Comparison of ENCODE assay signal across 31 cellular contexts in genomic region chr7:40715053-40715430, GRCh38.
DNase-seq lines count a peak whose midpoint lies in the region; ATAC-seq and TF ChIP-seq lines count a peak whose summit lies in the region.
"Had no signal": no experiment of that assay in that cellular context is flagged by ENCODE, and none has a peak within 500 bp of the region (broad histone marks: within the 10 kb centered on the region; RNA-seq: fewer than 3 reads in every experiment).

No MANE protein-coding gene starts in this region.

- DNase-seq in HCEC 1CT: peak; percentile 45
- no peak for DNase-seq in chondrocyte (ENCODE audit: low spot score)
- no peak for DNase-seq in mesenchymal stem cell
- DNase-seq in type B pancreatic cell (ENCODE audit: extremely low spot score, unreplicated experiment): no peak
- no peak for DNase-seq in stimulated activated naive CD4-positive, alpha-beta T cell treated with Interleukin-2 at 50 U/mL for 16 hours (lab: John Stamatoyannopoulos, UW)
- no peak for DNase-seq in SW480 (ENCODE audit: low spot score)
- no peak for DNase-seq in natural killer cell
- DNase-seq: activated CD4-positive, alpha-beta T cell treated with anti-CD3 and anti-CD28 coated beads, Interleukin-2, amount 10 ng/mL, durations not matched to agents 24 days and 14 days; activated gamma-delta T cell treated with Interleukin-2 at 50 U/mL for 16 hours; activated naive CD8-positive, alpha-beta T cell treated with anti-CD3 and anti-CD28 coated beads, Interleukin-2, amount 50 U/mL, for 24 hours; activated T-cell treated with anti-CD3 and anti-CD28 coated beads, Interleukin-2, amount 50 U/mL, for 4 hours; colonic mucosa; DMS79; effector memory CD4-positive, alpha-beta T cell; erythroblast; hippocampal formation; immature natural killer cell; NCI-H1092; NCI-H187; NCI-H524 treated with DMSO at 0.1 percent for 48 hours; occipital lobe; PC-9; stimulated activated naive CD8-positive, alpha-beta T cell treated with anti-CD3 and anti-CD28 coated beads, Interleukin-15, amount 100 ng/mL, for 72 hours; T1000; WERI-Rb-1 had no signal

- H4K8ac ChIP-seq in mesenchymal stem cell (ENCODE audit: low read length): peak overlapping the region; percentile 69

- H3K79me1 ChIP-seq in mesenchymal stem cell (replicated peaks; ENCODE audit: low read length, poor library complexity, severe bottlenecking): no peaks in the 10 kb centered on the region

- H3K4me1 ChIP-seq in mesenchymal stem cell (ENCODE audit: control insufficient read depth, insufficient read depth, low read depth, low read length): no peaks in the 10 kb centered on the region
- H3K4me1 ChIP-seq: breast epithelium, colonic mucosa had no signal

- H2AFZ ChIP-seq in mesenchymal stem cell (ENCODE audit: low read depth, low read length): no peak overlapping the region
- H2AFZ ChIP-seq: PC-9 had no signal

- peak overlapping the region; percentile 62 for H3K9ac ChIP-seq in mesenchymal stem cell (ENCODE audit: low read length)

- no peaks in the 10 kb centered on the region for H3K27me3 ChIP-seq in mesenchymal stem cell (ENCODE audit: control insufficient read depth in 1 of 2, insufficient read depth in 1 of 2, low read length in 2 of 2)
- H3K27me3 ChIP-seq: breast epithelium, colonic mucosa, gastroesophageal sphincter, tibial nerve had no signal

- peak overlapping the region in 1 of 2 experiments; percentile 55 for H3K4ac ChIP-seq in mesenchymal stem cell (ENCODE audit: low read depth in 1 of 2, low read length in 2 of 2)

- H3K4me3 ChIP-seq in mesenchymal stem cell (ENCODE audit: insufficient read depth in 1 of 2, low read depth in 1 of 2, low read length in 2 of 2): peak overlapping the region in 1 of 2 experiments; percentile 13
- H3K4me3 ChIP-seq: breast epithelium, colonic mucosa, gastroesophageal sphincter, PC-9, tibial nerve had no signal

- H2BK5ac ChIP-seq in mesenchymal stem cell (ENCODE audit: low read depth, low read length, poor library complexity, severe bottlenecking): no peak overlapping the region

- H3K23ac ChIP-seq in mesenchymal stem cell (ENCODE audit: low read length in 2 of 2): no peak overlapping the region

- H3K14ac ChIP-seq in mesenchymal stem cell (ENCODE audit: low read length in 2 of 2): peak overlapping the region in 1 of 2 experiments; percentile 39

- no peak overlapping the region for H2BK120ac ChIP-seq in mesenchymal stem cell (ENCODE audit: low read depth, low read length)

- peak overlapping the region; percentile 67 for H2AK5ac ChIP-seq in mesenchymal stem cell (ENCODE audit: low read length, severe bottlenecking)

- no peak overlapping the region for H3K27ac ChIP-seq in mesenchymal stem cell (ENCODE audit: low read length, poor library complexity, severe bottlenecking)
- H3K27ac ChIP-seq: breast epithelium, colonic mucosa, gastroesophageal sphincter, PC-9, WERI-Rb-1 had no signal

- H3K36me3 ChIP-seq in mesenchymal stem cell (ENCODE audit: control insufficient read depth in 1 of 2, insufficient read depth in 2 of 2, low read depth in 1 of 2, low read length in 2 of 2): no peaks in the 10 kb centered on the region
- H3K36me3 ChIP-seq: breast epithelium, colonic mucosa, gastroesophageal sphincter, tibial nerve, WERI-Rb-1 had no signal

- H3K4me1 Mint-ChIP-seq in chondrocyte (ENCODE audit: low read depth) (peaks cover 68% of the 10 kb centered on the region), type B pancreatic cell (ENCODE audit: unreplicated experiment) (peaks cover 38% of the 10 kb centered on the region), natural killer cell (no peaks in the 10 kb centered on the region)
- H3K4me1 Mint-ChIP-seq: CD14-positive monocyte, immature natural killer cell had no signal

- peak overlapping the region in 1 of 2 experiments; percentile 43 for H2BK12ac ChIP-seq in mesenchymal stem cell (ENCODE audit: low read length in 2 of 2)

- intact Hi-C loops in natural killer cell (cut with micrococcal nuclease): no loop called here

- H3K27ac Mint-ChIP-seq in chondrocyte (ENCODE audit: unreplicated experiment) (peak overlapping the region; percentile 88), type B pancreatic cell (peak overlapping the region; percentile 56), natural killer cell (no peak overlapping the region)
- H3K27ac Mint-ChIP-seq: activated CD4-positive, alpha-beta T cell treated with anti-CD3 and anti-CD28 coated beads, Interleukin-2, amount 10 ng/mL, durations not matched to agents 24 days and 14 days; activated naive CD8-positive, alpha-beta T cell treated with anti-CD3 and anti-CD28 coated beads, Interleukin-2, amount 50 U/mL, for 24 hours; CD14-positive monocyte; immature natural killer cell had no signal

- H3K27me3 Mint-ChIP-seq in chondrocyte (ENCODE audit: low read depth) (no peaks in the 10 kb centered on the region), type B pancreatic cell (no peaks in the 10 kb centered on the region), natural killer cell (ENCODE audit: low read depth in 2 of 2) (peaks cover 0 to 4% of the 10 kb centered on the region in 2 donors)

- no peak for ATAC-seq in natural killer cell
- ATAC-seq: activated naive CD8-positive, alpha-beta T cell treated with anti-CD3 and anti-CD28 coated beads, Interleukin-2, amount 50 U/mL, for 24 hours; activated T-cell treated with anti-CD3 and anti-CD28 coated beads, Interleukin-2, amount 50 U/mL, for 4 hours; gastroesophageal sphincter; left lobe of liver; Right ventricle myocardium inferior; stimulated activated naive CD8-positive, alpha-beta T cell treated with anti-CD3 and anti-CD28 coated beads, Interleukin-15, amount 100 ng/mL, for 72 hours had no signal

- peaks cover 3% of the 10 kb centered on the region for H3K36me3 Mint-ChIP-seq in chondrocyte (ENCODE audit: low read depth)
- no peaks in the 10 kb centered on the region for H3K36me3 Mint-ChIP-seq in type B pancreatic cell
- H3K36me3 Mint-ChIP-seq in natural killer cell: no peaks in the 10 kb centered on the region
- H3K36me3 Mint-ChIP-seq: CD14-positive monocyte, immature natural killer cell had no signal

- 98% methylated on average over 3 of the region's 3 CpGs for WGBS in mesenchymal stem cell

- no peaks in the 10 kb centered on the region for H3K9me3 ChIP-seq in mesenchymal stem cell (ENCODE audit: control insufficient read depth, low read length)
- H3K9me3 ChIP-seq: breast epithelium, colonic mucosa, gastroesophageal sphincter, tibial nerve had no signal

- H2BK15ac ChIP-seq in mesenchymal stem cell (ENCODE audit: low read depth, poor library complexity, severe bottlenecking): peak overlapping the region; percentile 67

- TF ChIP-seq CTCF in chondrocyte (IDR thresholded peaks at IDR 0.05) (no peak), type B pancreatic cell (conservative IDR thresholded peaks at IDR 0.05) (no peak), natural killer cell (IDR thresholded peaks at IDR 0.05) (no peak)

- H3K18ac ChIP-seq in mesenchymal stem cell (ENCODE audit: low read depth in 1 of 2, low read length in 2 of 2): peak overlapping the region in 1 of 2 experiments; percentile 43

- H3K4me3 Mint-ChIP-seq in chondrocyte (ENCODE audit: unreplicated experiment) (no peak overlapping the region), type B pancreatic cell (no peak overlapping the region), natural killer cell (no peak overlapping the region)
- H3K4me3 Mint-ChIP-seq: activated CD4-positive, alpha-beta T cell treated with anti-CD3 and anti-CD28 coated beads, Interleukin-2, amount 10 ng/mL, durations not matched to agents 24 days and 14 days; activated naive CD8-positive, alpha-beta T cell treated with anti-CD3 and anti-CD28 coated beads, Interleukin-2, amount 50 U/mL, for 24 hours; activated T-cell treated with anti-CD3 and anti-CD28 coated beads, Interleukin-2, amount 50 U/mL, for 4 hours; CD14-positive monocyte; immature natural killer cell; stimulated activated naive CD8-positive, alpha-beta T cell treated with anti-CD3 and anti-CD28 coated beads, Interleukin-15, amount 100 ng/mL, for 72 hours had no signal

- peak overlapping the region; percentile 61 for H4K91ac ChIP-seq in mesenchymal stem cell (ENCODE audit: low read length)

- H3K4me2 ChIP-seq in mesenchymal stem cell (ENCODE audit: low read length, poor library complexity, severe bottlenecking): no peak overlapping the region
- H3K4me2 ChIP-seq: PC-9 had no signal

- H3K9me3 Mint-ChIP-seq in chondrocyte (ENCODE audit: low read depth) (no peaks in the 10 kb centered on the region), type B pancreatic cell (peaks cover 3% of the 10 kb centered on the region), natural killer cell (peaks cover 3 to 5% of the 10 kb centered on the region in 2 donors)
- H3K9me3 Mint-ChIP-seq: activated CD4-positive, alpha-beta T cell treated with anti-CD3 and anti-CD28 coated beads, Interleukin-2, amount 10 ng/mL, durations not matched to agents 24 days and 14 days; activated naive CD8-positive, alpha-beta T cell treated with anti-CD3 and anti-CD28 coated beads, Interleukin-2, amount 50 U/mL, for 24 hours; activated T-cell treated with anti-CD3 and anti-CD28 coated beads, Interleukin-2, amount 50 U/mL, for 4 hours; stimulated activated naive CD8-positive, alpha-beta T cell treated with anti-CD3 and anti-CD28 coated beads, Interleukin-15, amount 100 ng/mL, for 72 hours had no signal

Comparison
In these comparisons a context has a peak if more than half of its experiments do, and no peak if none do; other contexts are left out.
1. H3K27ac Mint-ChIP-seq: peak in chondrocyte (single experiment) and type B pancreatic cell (single experiment); none in natural killer cell (0 of 2).